16 cellular contexts compared by ENCODE assay signal in the genomic region with DNA sequence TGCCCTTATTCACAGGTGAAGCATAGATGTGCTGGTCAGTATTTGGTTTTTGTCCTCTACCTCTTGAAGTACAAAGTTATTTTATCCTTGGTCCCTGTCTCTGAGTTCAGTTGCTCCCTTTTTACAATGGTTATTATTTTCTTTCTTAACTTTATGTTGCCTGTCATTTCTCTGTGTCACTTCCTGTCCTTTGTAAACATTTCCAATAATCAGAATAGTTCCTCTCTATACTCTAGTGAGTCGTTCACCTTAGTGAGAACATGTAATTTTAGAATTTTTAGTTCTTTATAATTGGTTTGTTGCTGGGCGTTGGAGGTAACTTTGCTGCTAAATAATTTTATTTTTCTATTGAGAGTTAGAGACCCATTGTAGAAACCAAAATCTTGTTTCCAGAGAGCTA. TPM values are rescaled to one million over a fixed set of nuclear protein-coding genes. Genes with fewer than 3 reads are reported as not detected.
A peak's percentile ranks its signal among the peaks of the same experiment; 100 is the strongest.
DNase-seq lines count a peak whose midpoint lies in the region; ATAC-seq and TF ChIP-seq lines count a peak whose summit lies in the region.
"Had no signal": no experiment of that assay in that cellular context is flagged by ENCODE, and none has a peak within 500 bp of the region (broad histone marks: within the 10 kb centered on the region; RNA-seq: fewer than 3 reads in every experiment).

No MANE protein-coding gene starts in this region.

- POLR2A ChIA-PET in activated naive CD8-positive, alpha-beta T cell treated with anti-CD3 and anti-CD28 coated beads, Interleukin-2, amount 10 ng/mL, durations not matched to agents 7 days and 5 days (lab: Charles Lee), result no interaction called here
- POLR2A ChIA-PET in GM10248 (lab: Yijun Ruan, JAX), result no interaction called here

- H3K36me3 Mint-ChIP-seq in T-helper 1 cell treated with Interleukin-12 subunit alpha and Interleukin-12 subunit beta and Interleukin-4 antibody, amounts not matched to agents 30 μg/mL and 1 μg/mL, for 36 hours (ENCODE audit: low read depth), result peaks cover 3% of the 10 kb centered on the region
- peaks cover 6% of the 10 kb centered on the region for H3K36me3 Mint-ChIP-seq in activated naive CD8-positive, alpha-beta T cell treated with anti-CD3 and anti-CD28 coated beads, Interleukin-2, amount 10 ng/mL, durations not matched to agents 7 days and 5 days
- H3K36me3 Mint-ChIP-seq in activated naive CD8-positive, alpha-beta T cell treated with anti-CD3 and anti-CD28 coated beads for 36 hours, result no peaks in the 10 kb centered on the region

- no peak overlapping the region for H3K4me3 Mint-ChIP-seq in T-helper 1 cell treated with Interleukin-12 subunit alpha and Interleukin-12 subunit beta and Interleukin-4 antibody, amounts not matched to agents 30 μg/mL and 1 μg/mL, for 36 hours
- H3K4me3 Mint-ChIP-seq in activated naive CD8-positive, alpha-beta T cell treated with anti-CD3 and anti-CD28 coated beads, Interleukin-2, amount 10 ng/mL, durations not matched to agents 7 days and 5 days, result no peak overlapping the region
- H3K4me3 Mint-ChIP-seq in activated naive CD8-positive, alpha-beta T cell treated with anti-CD3 and anti-CD28 coated beads for 36 hours, result no peak overlapping the region
- H3K4me3 Mint-ChIP-seq: GM23338 had no signal

- H3K9me3 Mint-ChIP-seq in T-helper 1 cell treated with Interleukin-12 subunit alpha and Interleukin-12 subunit beta and Interleukin-4 antibody, amounts not matched to agents 30 μg/mL and 1 μg/mL, for 36 hours, result no peaks in the 10 kb centered on the region
- no peaks in the 10 kb centered on the region for H3K9me3 Mint-ChIP-seq in activated naive CD8-positive, alpha-beta T cell treated with anti-CD3 and anti-CD28 coated beads, Interleukin-2, amount 10 ng/mL, durations not matched to agents 7 days and 5 days
- no peaks in the 10 kb centered on the region for H3K9me3 Mint-ChIP-seq in activated naive CD8-positive, alpha-beta T cell treated with anti-CD3 and anti-CD28 coated beads for 36 hours
- H3K9me3 Mint-ChIP-seq: GM23338 had no signal

- peaks cover 14% of the 10 kb centered on the region for H3K4me1 Mint-ChIP-seq in T-helper 1 cell treated with Interleukin-12 subunit alpha and Interleukin-12 subunit beta and Interleukin-4 antibody, amounts not matched to agents 30 μg/mL and 1 μg/mL, for 36 hours (ENCODE audit: low read depth)
- peaks cover 15% of the 10 kb centered on the region for H3K4me1 Mint-ChIP-seq in activated naive CD8-positive, alpha-beta T cell treated with anti-CD3 and anti-CD28 coated beads, Interleukin-2, amount 10 ng/mL, durations not matched to agents 7 days and 5 days
- H3K4me1 Mint-ChIP-seq in activated naive CD8-positive, alpha-beta T cell treated with anti-CD3 and anti-CD28 coated beads for 36 hours, result peaks cover 7% of the 10 kb centered on the region
- H3K4me1 Mint-ChIP-seq: GM23338 had no signal

- peak overlapping the region; percentile 58 for H3K27ac Mint-ChIP-seq in T-helper 1 cell treated with Interleukin-12 subunit alpha and Interleukin-12 subunit beta and Interleukin-4 antibody, amounts not matched to agents 30 μg/mL and 1 μg/mL, for 36 hours
- H3K27ac Mint-ChIP-seq in activated naive CD8-positive, alpha-beta T cell treated with anti-CD3 and anti-CD28 coated beads, Interleukin-2, amount 10 ng/mL, durations not matched to agents 7 days and 5 days, result peak overlapping the region; percentile 13
- no peak overlapping the region for H3K27ac Mint-ChIP-seq in activated naive CD8-positive, alpha-beta T cell treated with anti-CD3 and anti-CD28 coated beads for 36 hours

- H3K27me3 Mint-ChIP-seq in T-helper 1 cell treated with Interleukin-12 subunit alpha and Interleukin-12 subunit beta and Interleukin-4 antibody, amounts not matched to agents 30 μg/mL and 1 μg/mL, for 36 hours (ENCODE audit: low read depth), result no peaks in the 10 kb centered on the region
- H3K27me3 Mint-ChIP-seq in activated naive CD8-positive, alpha-beta T cell treated with anti-CD3 and anti-CD28 coated beads, Interleukin-2, amount 10 ng/mL, durations not matched to agents 7 days and 5 days, result no peaks in the 10 kb centered on the region
- no peaks in the 10 kb centered on the region for H3K27me3 Mint-ChIP-seq in activated naive CD8-positive, alpha-beta T cell treated with anti-CD3 and anti-CD28 coated beads for 36 hours

- DNase-seq in T-helper 1 cell (no peak), dermis blood vessel endothelial cell (peak; percentile 37), caudate nucleus (lab: John Stamatoyannopoulos, UW) (no peak), superior temporal gyrus (ENCODE audit: extremely low spot score) (no peak), GM10248 (ENCODE audit: extremely low spot score) (no peak)
- no peak for DNase-seq in activated naive CD8-positive, alpha-beta T cell treated with anti-CD3 and anti-CD28 coated beads, Interleukin-2, amount 10 ng/mL, durations not matched to agents 7 days and 5 days
- no peak for DNase-seq in activated naive CD8-positive, alpha-beta T cell treated with anti-CD3 and anti-CD28 coated beads for 36 hours
- DNase-seq: 8988T, Kasumi-1, NCI-H1930, NCI-H2171 treated with DMSO at 0.1 percent for 48 hours, NCI-H510A, SIG-M5 had no signal

- ATAC-seq in activated naive CD8-positive, alpha-beta T cell treated with anti-CD3 and anti-CD28 coated beads, Interleukin-2, amount 10 ng/mL, durations not matched to agents 7 days and 5 days (ENCODE audit: low read depth), result peak; percentile 33
- ATAC-seq: GM23338, HepG2 had no signal

- CTCF ChIA-PET in GM10248 (lab: Yijun Ruan, JAX), result interaction anchor here (2.4 kb wide), 1 partner anchor 11 kb away, joined by 8 read pairs; no protein-coding TSS in a partner anchor

- no peak for TF ChIP-seq CTCF in GM10248 (IDR thresholded peaks at IDR 0.05; ENCODE audit: control extremely low read depth, extremely low read depth, low read depth, missing control alignments)

- no peak overlapping the region for H3K27ac ChIP-seq in caudate nucleus (ENCODE audit: low read depth, low read length)

RNA-seq across cellular contexts. Expression of a gene that starts 16.0 kb away (rescaled TPM):
- total RNA-seq in activated naive CD8-positive, alpha-beta T cell treated with anti-CD3 and anti-CD28 coated beads, Interleukin-2, amount 10 ng/mL, durations not matched to agents 7 days and 5 days, result 10 to 100 TPM; 14.2 to 16.5 TPM
- total RNA-seq in activated naive CD8-positive, alpha-beta T cell treated with anti-CD3 and anti-CD28 coated beads for 36 hours, result 10 to 100 TPM; 13.0 to 15.0 TPM
- total RNA-seq in dermis blood vessel endothelial cell, result 8.5 and 11.7 TPM in 2 replicates

RNA-seq across cellular contexts. Expression of a gene that starts 34.2 kb away (rescaled TPM):
- total RNA-seq in activated naive CD8-positive, alpha-beta T cell treated with anti-CD3 and anti-CD28 coated beads, Interleukin-2, amount 10 ng/mL, durations not matched to agents 7 days and 5 days, result under 1 TPM in 1 of 2 experiments, not detected in 1; 0.06 TPM
- total RNA-seq in activated naive CD8-positive, alpha-beta T cell treated with anti-CD3 and anti-CD28 coated beads for 36 hours, result under 1 TPM; 0.20 to 0.43 TPM
- total RNA-seq in dermis blood vessel endothelial cell, result 1.4 and 2.2 TPM in 2 replicates
